Comparison of ENCODE assay signal across 1 cellular context in genomic region chr10:103658049-103658577, GRCh38.
TF ChIP-seq lines count a peak whose summit lies in the region.

No MANE protein-coding gene starts in this region.

TF ChIP-seq in HepG2, 621 proteins besides CTCF, POLR2A, EP300 and RAD21 (continued from another document and continues in another):
- TF ChIP-seq PBX2 (CRISPR knock-in tag; IDR thresholded peaks at IDR 0.05) = no peak
- TF ChIP-seq CHCHD3 (CRISPR knock-in tag; IDR thresholded peaks at IDR 0.05) = no peak
- no peak for TF ChIP-seq TOE1 (CRISPR knock-in tag; IDR thresholded peaks at IDR 0.05)
- TF ChIP-seq ZNF33B (CRISPR knock-in tag; IDR thresholded peaks at IDR 0.05) = no peak
- TF ChIP-seq NCOA5 (CRISPR knock-in tag; IDR thresholded peaks at IDR 0.05) = no peak
- no peak for TF ChIP-seq CENPX (CRISPR knock-in tag; IDR thresholded peaks at IDR 0.05)
- TF ChIP-seq ZNF777 (CRISPR knock-in tag; IDR thresholded peaks at IDR 0.05) = no peak
- TF ChIP-seq RFX1 (IDR thresholded peaks at IDR 0.05) = no peak
- TF ChIP-seq, protein P1, sequence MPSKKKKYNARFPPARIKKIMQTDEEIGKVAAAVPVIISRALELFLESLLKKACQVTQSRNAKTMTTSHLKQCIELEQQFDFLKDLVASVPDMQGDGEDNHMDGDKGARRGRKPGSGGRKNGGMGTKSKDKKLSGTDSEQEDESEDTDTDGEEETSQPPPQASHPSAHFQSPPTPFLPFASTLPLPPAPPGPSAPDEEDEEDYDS (CRISPR knock-in tag; IDR thresholded peaks at IDR 0.05) = no peak
- TF ChIP-seq RBFOX2 (IDR thresholded peaks at IDR 0.05; ENCODE audit: low read depth, low read length) = 0 out of 2 replicates have a peak, but pooled peaks have one; percentile 27
- no peak for TF ChIP-seq PREB (CRISPR knock-in tag; IDR thresholded peaks at IDR 0.05)
- TF ChIP-seq KDM1A (CRISPR knock-in tag; IDR thresholded peaks at IDR 0.05) = peak; percentile 50; the same call in 1 of the 2 replicates
- TF ChIP-seq ATF4 (CRISPR knock-in tag; IDR thresholded peaks at IDR 0.05) = 0 out of 4 replicates have a peak, but pooled peaks of 1 of the 2 experiments have one; percentile 32
- no peak for TF ChIP-seq ZNF260 (CRISPR knock-in tag; IDR thresholded peaks at IDR 0.05; ENCODE audit: borderline replicate concordance, low read depth)
- peak; percentile 47; the same call in 1 of the 2 replicates for TF ChIP-seq NFYC (CRISPR knock-in tag; IDR thresholded peaks at IDR 0.05)
- no peak for TF ChIP-seq CSRNP2 (CRISPR knock-in tag; conservative IDR thresholded peaks at IDR 0.05; ENCODE audit: low read depth)
- TF ChIP-seq ZNF343 (CRISPR knock-in tag; IDR thresholded peaks at IDR 0.05) = no peak
- TF ChIP-seq, protein P2, sequence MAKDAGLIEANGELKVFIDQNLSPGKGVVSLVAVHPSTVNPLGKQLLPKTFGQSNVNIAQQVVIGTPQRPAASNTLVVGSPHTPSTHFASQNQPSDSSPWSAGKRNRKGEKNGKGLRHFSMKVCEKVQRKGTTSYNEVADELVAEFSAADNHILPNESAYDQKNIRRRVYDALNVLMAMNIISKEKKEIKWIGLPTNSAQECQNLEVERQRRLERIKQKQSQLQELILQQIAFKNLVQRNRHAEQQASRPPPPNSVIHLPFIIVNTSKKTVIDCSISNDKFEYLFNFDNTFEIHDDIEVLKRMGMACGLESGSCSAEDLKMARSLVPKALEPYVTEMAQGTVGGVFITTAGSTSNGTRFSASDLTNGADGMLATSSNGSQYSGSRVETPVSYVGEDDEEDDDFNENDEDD (CRISPR knock-in tag; IDR thresholded peaks at IDR 0.05; ENCODE audit: borderline replicate concordance) = no peak
- no peak for TF ChIP-seq ZNF770 (CRISPR knock-in tag; IDR thresholded peaks at IDR 0.05)
- TF ChIP-seq ZNF3 (CRISPR knock-in tag; IDR thresholded peaks at IDR 0.05) = no peak
- no peak for TF ChIP-seq HNRNPH1 (optimal IDR thresholded peaks at IDR 0.05; ENCODE audit: low read depth, low read length)
- TF ChIP-seq MAFG (CRISPR knock-in tag; IDR thresholded peaks at IDR 0.05) = no peak
- TF ChIP-seq, protein P3, sequence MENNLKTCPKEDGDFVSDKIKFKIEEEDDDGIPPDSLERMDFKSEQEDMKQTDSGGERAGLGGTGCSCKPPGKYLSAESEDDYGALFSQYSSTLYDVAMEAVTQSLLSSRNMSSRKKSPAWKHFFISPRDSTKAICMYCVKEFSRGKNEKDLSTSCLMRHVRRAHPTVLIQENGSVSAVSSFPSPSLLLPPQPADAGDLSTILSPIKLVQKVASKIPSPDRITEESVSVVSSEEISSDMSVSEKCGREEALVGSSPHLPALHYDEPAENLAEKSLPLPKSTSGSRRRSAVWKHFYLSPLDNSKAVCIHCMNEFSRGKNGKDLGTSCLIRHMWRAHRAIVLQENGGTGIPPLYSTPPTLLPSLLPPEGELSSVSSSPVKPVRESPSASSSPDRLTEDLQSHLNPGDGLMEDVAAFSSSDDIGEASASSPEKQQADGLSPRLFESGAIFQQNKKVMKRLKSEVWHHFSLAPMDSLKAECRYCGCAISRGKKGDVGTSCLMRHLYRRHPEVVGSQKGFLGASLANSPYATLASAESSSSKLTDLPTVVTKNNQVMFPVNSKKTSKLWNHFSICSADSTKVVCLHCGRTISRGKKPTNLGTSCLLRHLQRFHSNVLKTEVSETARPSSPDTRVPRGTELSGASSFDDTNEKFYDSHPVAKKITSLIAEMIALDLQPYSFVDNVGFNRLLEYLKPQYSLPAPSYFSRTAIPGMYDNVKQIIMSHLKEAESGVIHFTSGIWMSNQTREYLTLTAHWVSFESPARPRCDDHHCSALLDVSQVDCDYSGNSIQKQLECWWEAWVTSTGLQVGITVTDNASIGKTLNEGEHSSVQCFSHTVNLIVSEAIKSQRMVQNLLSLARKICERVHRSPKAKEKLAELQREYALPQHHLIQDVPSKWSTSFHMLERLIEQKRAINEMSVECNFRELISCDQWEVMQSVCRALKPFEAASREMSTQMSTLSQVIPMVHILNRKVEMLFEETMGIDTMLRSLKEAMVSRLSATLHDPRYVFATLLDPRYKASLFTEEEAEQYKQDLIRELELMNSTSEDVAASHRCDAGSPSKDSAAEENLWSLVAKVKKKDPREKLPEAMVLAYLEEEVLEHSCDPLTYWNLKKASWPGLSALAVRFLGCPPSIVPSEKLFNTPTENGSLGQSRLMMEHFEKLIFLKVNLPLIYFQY (CRISPR knock-in tag; IDR thresholded peaks at IDR 0.05; ENCODE audit: borderline replicate concordance) = no peak
- peak; percentile 92 for TF ChIP-seq CBX5 (CRISPR knock-in tag; IDR thresholded peaks at IDR 0.05; ENCODE audit: borderline replicate concordance)
- TF ChIP-seq ZNF280B (CRISPR knock-in tag; IDR thresholded peaks at IDR 0.05; ENCODE audit: borderline replicate concordance) = no peak
- TF ChIP-seq SIX4 (CRISPR knock-in tag; IDR thresholded peaks at IDR 0.05) = peak; percentile 16; the same call in 1 of the 2 replicates
- TF ChIP-seq ZNF672 (CRISPR knock-in tag; IDR thresholded peaks at IDR 0.05) = no peak
- no peak for TF ChIP-seq IKZF4 (CRISPR knock-in tag; IDR thresholded peaks at IDR 0.05; ENCODE audit: borderline replicate concordance, low read depth, not compliant biosample characterization)
- no peak for TF ChIP-seq AKNA (CRISPR knock-in tag; IDR thresholded peaks at IDR 0.05; ENCODE audit: borderline replicate concordance)
- TF ChIP-seq, protein P4, sequence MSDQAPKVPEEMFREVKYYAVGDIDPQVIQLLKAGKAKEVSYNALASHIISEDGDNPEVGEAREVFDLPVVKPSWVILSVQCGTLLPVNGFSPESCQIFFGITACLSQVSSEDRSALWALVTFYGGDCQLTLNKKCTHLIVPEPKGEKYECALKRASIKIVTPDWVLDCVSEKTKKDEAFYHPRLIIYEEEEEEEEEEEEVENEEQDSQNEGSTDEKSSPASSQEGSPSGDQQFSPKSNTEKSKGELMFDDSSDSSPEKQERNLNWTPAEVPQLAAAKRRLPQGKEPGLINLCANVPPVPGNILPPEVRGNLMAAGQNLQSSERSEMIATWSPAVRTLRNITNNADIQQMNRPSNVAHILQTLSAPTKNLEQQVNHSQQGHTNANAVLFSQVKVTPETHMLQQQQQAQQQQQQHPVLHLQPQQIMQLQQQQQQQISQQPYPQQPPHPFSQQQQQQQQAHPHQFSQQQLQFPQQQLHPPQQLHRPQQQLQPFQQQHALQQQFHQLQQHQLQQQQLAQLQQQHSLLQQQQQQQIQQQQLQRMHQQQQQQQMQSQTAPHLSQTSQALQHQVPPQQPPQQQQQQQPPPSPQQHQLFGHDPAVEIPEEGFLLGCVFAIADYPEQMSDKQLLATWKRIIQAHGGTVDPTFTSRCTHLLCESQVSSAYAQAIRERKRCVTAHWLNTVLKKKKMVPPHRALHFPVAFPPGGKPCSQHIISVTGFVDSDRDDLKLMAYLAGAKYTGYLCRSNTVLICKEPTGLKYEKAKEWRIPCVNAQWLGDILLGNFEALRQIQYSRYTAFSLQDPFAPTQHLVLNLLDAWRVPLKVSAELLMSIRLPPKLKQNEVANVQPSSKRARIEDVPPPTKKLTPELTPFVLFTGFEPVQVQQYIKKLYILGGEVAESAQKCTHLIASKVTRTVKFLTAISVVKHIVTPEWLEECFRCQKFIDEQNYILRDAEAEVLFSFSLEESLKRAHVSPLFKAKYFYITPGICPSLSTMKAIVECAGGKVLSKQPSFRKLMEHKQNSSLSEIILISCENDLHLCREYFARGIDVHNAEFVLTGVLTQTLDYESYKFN (CRISPR knock-in tag; conservative IDR thresholded peaks at IDR 0.05) = peak; percentile 27; the same call in 1 of the 2 replicates
- no peak for TF ChIP-seq TEAD2 (CRISPR knock-in tag; IDR thresholded peaks at IDR 0.05)
